13 cellular contexts compared by ENCODE assay signal in genomic region chr3:49807427-49808114, GRCh38. TPM values are rescaled to one million over a fixed set of nuclear protein-coding genes. Genes with fewer than 3 reads are reported as not detected.
DNase-seq lines count a peak whose midpoint lies in the region; ATAC-seq, FAIRE-seq and TF ChIP-seq lines count a peak whose summit lies in the region.
"Had no signal": no experiment of that assay in that cellular context is flagged by ENCODE, and none has a peak within 500 bp of the region (broad histone marks: within the 10 kb centered on the region; RNA-seq: fewer than 3 reads in every experiment).

No MANE protein-coding gene starts in this region.

- H3K79me2 ChIP-seq in Loucy (ENCODE audit: insufficient read depth, low read length) (peaks cover 52% of the 10 kb centered on the region), endothelial cell of umbilical vein (ENCODE audit: control insufficient read depth, insufficient read depth, low read length) (no peaks in the 10 kb centered on the region)

- H3K4me2 ChIP-seq in Loucy (ENCODE audit: low read depth, low read length, poor library complexity, severe bottlenecking) (peak overlapping the region; percentile 94), endothelial cell of umbilical vein (ENCODE audit: insufficient read depth, low read length) (no peak overlapping the region)

- H3K36me3 ChIP-seq in Loucy (ENCODE audit: insufficient read depth, low read length), result no peaks in the 10 kb centered on the region
- peaks cover 0 to 5% of the 10 kb centered on the region in 2 experiments for H3K36me3 ChIP-seq in endothelial cell of umbilical vein (ENCODE audit: control insufficient read depth in 2 of 2, extremely low read depth in 1 of 2, insufficient read depth in 2 of 2, low read length in 2 of 2)
- H3K36me3 ChIP-seq in gastrocnemius medialis, result no peaks in the 10 kb centered on the region

- BruUV-seq in endothelial cell of umbilical vein (replicated peaks; lab: Mats Ljungman, UMichigan), result no TSS peak

- H2AFZ ChIP-seq in Loucy (ENCODE audit: low read length) (no peak overlapping the region), endothelial cell of umbilical vein (ENCODE audit: low read depth, low read length) (no peak overlapping the region)

- peaks cover 9% of the 10 kb centered on the region for H3F3A ChIP-seq in Loucy (ENCODE audit: low read depth)

- peaks cover 81% of the 10 kb centered on the region for H3K4me1 ChIP-seq in Loucy (ENCODE audit: insufficient read depth, low read length, poor library complexity, severe bottlenecking)
- peaks cover 39% of the 10 kb centered on the region for H3K4me1 ChIP-seq in endothelial cell of umbilical vein (ENCODE audit: control insufficient read depth, extremely low read depth, insufficient read depth, low read length)
- H3K4me1 ChIP-seq in gastrocnemius medialis, result peaks cover 42 to 47% of the 10 kb centered on the region in 2 donors

- no peaks in the 10 kb centered on the region for H3K9me2 ChIP-seq in Loucy (replicated peaks; ENCODE audit: low read depth, low read length)

- no peaks in the 10 kb centered on the region for H3K27me3 ChIP-seq in Loucy (ENCODE audit: insufficient read depth, low read length, poor library complexity, severe bottlenecking)
- no peaks in the 10 kb centered on the region for H3K27me3 ChIP-seq in endothelial cell of umbilical vein (ENCODE audit: control insufficient read depth in 2 of 2, insufficient read depth in 2 of 2, low read length in 2 of 2)
- H3K27me3 ChIP-seq in gastrocnemius medialis, result no peaks in the 10 kb centered on the region
- H3K27me3 ChIP-seq: right lobe of liver had no signal

- in situ Hi-C loops in gastrocnemius medialis (cut with MboI; ENCODE audit: low sequenced_read_pairs in 4 of 4), result loop anchor here in 1 of 4 donors (5.0 kb wide), 1 partner anchor 35 kb away; no protein-coding TSS in a partner anchor

- ATAC-seq in gastrocnemius medialis (no peak), GM19023 (IDR thresholded peaks at IDR 0.05; ENCODE audit: unreplicated experiment) (no peak), HG02852 (IDR thresholded peaks at IDR 0.05; ENCODE audit: unreplicated experiment) (no peak), omental fat pad (ENCODE audit: low FRiP score) (no peak)
- ATAC-seq: activated T-cell treated with anti-CD3 and anti-CD28 coated beads, Interleukin-2, amount 50 U/mL, for 4 hours; right lobe of liver had no signal

- H3K4me3 ChIP-seq in Loucy (ENCODE audit: low read length, poor library complexity, severe bottlenecking), result peak overlapping the region; percentile 88
- no peak overlapping the region for H3K4me3 ChIP-seq in endothelial cell of umbilical vein (replicated peaks in 1 of 3; ENCODE audit: insufficient read depth in 1 of 3, low read depth in 1 of 3, low read length in 3 of 3)
- H3K4me3 ChIP-seq in gastrocnemius medialis, result no peak overlapping the region
- H3K4me3 ChIP-seq: right lobe of liver had no signal

- DNase-seq in GF-D8 (lab: John Stamatoyannopoulos, UW) (peak; percentile 5), endothelial cell of umbilical vein (ENCODE audit: low read depth, low spot score) (peak; percentile 32), gastrocnemius medialis (no peak), NCI-H2171 treated with DMSO at 0.1 percent for 48 hours (lab: John Stamatoyannopoulos, UW) (no peak), omental fat pad (ENCODE audit: low spot score) (no peak)
- DNase-seq: activated T-cell treated with anti-CD3 and anti-CD28 coated beads, Interleukin-2, amount 50 U/mL, for 4 hours; effector memory CD4-positive, alpha-beta T cell; NCI-H510A had no signal

- TF ChIP-seq CTCF in Loucy (conservative IDR thresholded peaks at IDR 0.05; ENCODE audit: low read length) (no peak), endothelial cell of umbilical vein (IDR thresholded peaks at IDR 0.05; ENCODE audit: extremely low read depth in 1 of 2, insufficient read depth in 1 of 2, low read depth in 1 of 2, low read length in 2 of 2) (no peak), gastrocnemius medialis (IDR thresholded peaks at IDR 0.05 in 4 of 5, conservative IDR thresholded peaks at IDR 0.05 in 1 of 5) (no peak), omental fat pad (IDR thresholded peaks at IDR 0.05) (no peak)

- POLR2A ChIA-PET in endothelial cell of umbilical vein (lab: Charles Lee), result interaction anchor here (0.6 to 0.9 kb wide), 2 partner anchors 33 to 53 kb away, joined by 3 to 6 read pairs; no protein-coding TSS in a partner anchor

- H3K9ac ChIP-seq in Loucy (ENCODE audit: low read depth, low read length, poor library complexity, severe bottlenecking) (peak overlapping the region; percentile 99), endothelial cell of umbilical vein (replicated peaks; ENCODE audit: extremely low read depth, insufficient read depth, low read length) (no peak overlapping the region)

- TF ChIP-seq POLR2A in endothelial cell of umbilical vein (IDR thresholded peaks at IDR 0.05; ENCODE audit: low read depth, low read length), result peak; percentile 32
- TF ChIP-seq POLR2A in gastrocnemius medialis (IDR thresholded peaks at IDR 0.05), result no peak

- H3K27ac ChIP-seq in endothelial cell of umbilical vein (ENCODE audit: insufficient read depth, low read depth, low read length) (peak overlapping the region; percentile 77), gastrocnemius medialis (peak overlapping the region; percentile 12 to 97 (median 64))
- H3K27ac ChIP-seq: right lobe of liver had no signal

- H3K9me3 ChIP-seq in Loucy (ENCODE audit: insufficient read depth, low read depth, low read length) (no peaks in the 10 kb centered on the region), endothelial cell of umbilical vein (replicated peaks; ENCODE audit: control insufficient read depth, insufficient read depth, low read length) (no peaks in the 10 kb centered on the region), gastrocnemius medialis (no peaks in the 10 kb centered on the region)
- H3K9me3 ChIP-seq: right lobe of liver had no signal

- FAIRE-seq in endothelial cell of umbilical vein (lab: Jason Lieb, UNC), result peak; percentile 59

- intact Hi-C loops in endothelial cell of umbilical vein (cut with micrococcal nuclease) (loop anchor here (5.0 kb wide), 1 partner anchor 360 kb away; no protein-coding TSS in a partner anchor), gastrocnemius medialis (cut with DNase I; ENCODE audit: low total_unique reads) (no loop called here)

- dilution Hi-C loops in endothelial cell of umbilical vein (cut with MboI; ENCODE audit: extremely low pct_ligation_motif_present, low sequenced_read_pairs), result no loop called here

- no peaks in the 10 kb centered on the region for H3K9me1 ChIP-seq in endothelial cell of umbilical vein (replicated peaks; ENCODE audit: control insufficient read depth, extremely low read depth, insufficient read depth, low read length)

- CTCF ChIA-PET in endothelial cell of umbilical vein (lab: Charles Lee), result interaction anchor here (0.8 to 12.4 kb wide), 4 partner anchors 15 to 267 kb away, joined by 3 to 545 read pairs (median 4); no protein-coding TSS in a partner anchor

- H4K20me1 ChIP-seq in Loucy (ENCODE audit: insufficient read depth, low read length, poor library complexity, severe bottlenecking), result peaks cover 4% of the 10 kb centered on the region
- H4K20me1 ChIP-seq in endothelial cell of umbilical vein (replicated peaks; ENCODE audit: control insufficient read depth, extremely low read depth, insufficient read depth, low read length), result no peaks in the 10 kb centered on the region

RNA-seq across cellular contexts. Expression of gene INKA1, which starts 4.5 kb away (rescaled TPM):
- total RNA-seq in endothelial cell of umbilical vein (24.0 and 26.5 TPM in 2 replicates), gastrocnemius medialis (10 to 100 TPM in 1 of 4 donors, 1 to 10 TPM in 2, not detected in 1; 1.1 to 10.9 (median 5.2) TPM), omental fat pad (1 to 10 TPM in 2 of 4 donors, under 1 TPM in 2; 0.74 to 9.9 (median 2.4) TPM)
- 37.8 and 57.7 TPM in 2 replicates for polyA plus RNA-seq in endothelial cell of umbilical vein
- 24.6 and 29.2 TPM in 2 replicates for polyA plus RNA-seq in endothelial cell of umbilical vein (2011; cell fraction: cytosol; rRNA removed)
- polyA plus RNA-seq in endothelial cell of umbilical vein (2011; cell fraction: nucleus; rRNA removed), result 7.7 and 10.1 TPM in 2 replicates
- 6.0 and 7.1 TPM in 2 replicates for polyA plus RNA-seq in endothelial cell of umbilical vein (2012)
- polyA minus RNA-seq in endothelial cell of umbilical vein, result 15.3 and 15.6 TPM in 2 replicates
- 1.3 TPM for polyA minus RNA-seq in endothelial cell of umbilical vein (2011; cell fraction: cytosol; rRNA and poly(A)+ RNA removed)
- 6.8 and 10.0 TPM in 2 replicates for polyA minus RNA-seq in endothelial cell of umbilical vein (2011; cell fraction: nucleus; rRNA and poly(A)+ RNA removed)
- total RNA-seq: Daoy had no signal

RNA-seq across cellular contexts. Expression of gene UBA7, which starts 6.2 kb away (rescaled TPM):
- total RNA-seq in endothelial cell of umbilical vein (41.9 and 57.4 TPM in 2 replicates), gastrocnemius medialis (10 to 100 TPM in 1 of 4 donors, 1 to 10 TPM in 3; 3.5 to 16.1 (median 5.1) TPM), omental fat pad (10 to 100 TPM; 33.6 to 85.4 (median 38.1) TPM)
- 80.7 and 98.7 TPM in 2 replicates for polyA plus RNA-seq in endothelial cell of umbilical vein
- 17.5 and 25.1 TPM in 2 replicates for polyA plus RNA-seq in endothelial cell of umbilical vein (2011; cell fraction: cytosol; rRNA removed)
- 482 and 714 TPM in 2 replicates for polyA plus RNA-seq in endothelial cell of umbilical vein (2011; cell fraction: nucleus; rRNA removed)
- 15.8 and 28.3 TPM in 2 replicates for polyA plus RNA-seq in endothelial cell of umbilical vein (2012)
- 73.0 and 81.6 TPM in 2 replicates for polyA minus RNA-seq in endothelial cell of umbilical vein
- 2.0 TPM for polyA minus RNA-seq in endothelial cell of umbilical vein (2011; cell fraction: cytosol; rRNA and poly(A)+ RNA removed)
- 72.5 and 96.4 TPM in 2 replicates for polyA minus RNA-seq in endothelial cell of umbilical vein (2011; cell fraction: nucleus; rRNA and poly(A)+ RNA removed)

RNA-seq across cellular contexts. Expression of gene CDHR4, which starts 7.9 kb away (rescaled TPM):
- total RNA-seq in endothelial cell of umbilical vein (not detected in 2 replicates), gastrocnemius medialis (not detected), omental fat pad (1 to 10 TPM in 1 of 4 donors, under 1 TPM in 1, not detected in 2; 0.36 to 6.0 TPM)
- 0.19 TPM in 1 of 2 replicates, not detected in the other for polyA plus RNA-seq in endothelial cell of umbilical vein
- not detected in 2 replicates for polyA plus RNA-seq in endothelial cell of umbilical vein (2011; cell fraction: cytosol; rRNA removed)
- polyA plus RNA-seq in endothelial cell of umbilical vein (2011; cell fraction: nucleus; rRNA removed), result 0.12 and 0.43 TPM in 2 replicates
- polyA plus RNA-seq in endothelial cell of umbilical vein (2012), result not detected in 2 replicates
- polyA minus RNA-seq in endothelial cell of umbilical vein, result not detected in 2 replicates
- polyA minus RNA-seq in endothelial cell of umbilical vein (2011; cell fraction: cytosol; rRNA and poly(A)+ RNA removed), result 0.82 TPM
- not detected in 2 replicates for polyA minus RNA-seq in endothelial cell of umbilical vein (2011; cell fraction: nucleus; rRNA and poly(A)+ RNA removed)
- total RNA-seq: activated T-cell treated with anti-CD3 and anti-CD28 coated beads, Interleukin-2, amount 50 U/mL, for 4 hours; Daoy; right lobe of liver had no signal

RNA-seq across cellular contexts. Expression of gene IP6K1, which starts 21.2 kb away (rescaled TPM):
- 54.6 and 60.8 TPM in 2 replicates for total RNA-seq in endothelial cell of umbilical vein
- 42.7 and 47.0 TPM in 2 replicates for polyA plus RNA-seq in endothelial cell of umbilical vein
- 41.6 and 43.3 TPM in 2 replicates for polyA plus RNA-seq in endothelial cell of umbilical vein (2011; cell fraction: cytosol; rRNA removed)
- polyA plus RNA-seq in endothelial cell of umbilical vein (2011; cell fraction: nucleus; rRNA removed), result 49.4 and 77.1 TPM in 2 replicates
- polyA plus RNA-seq in endothelial cell of umbilical vein (2012), result 30.7 and 33.3 TPM in 2 replicates
- 166 and 179 TPM in 2 replicates for polyA minus RNA-seq in endothelial cell of umbilical vein
- 40.6 TPM for polyA minus RNA-seq in endothelial cell of umbilical vein (2011; cell fraction: cytosol; rRNA and poly(A)+ RNA removed)
- polyA minus RNA-seq in endothelial cell of umbilical vein (2011; cell fraction: nucleus; rRNA and poly(A)+ RNA removed), result 48.4 and 72.6 TPM in 2 replicates
- 10 to 100 TPM; 13.5 to 22.2 (median 19.5) TPM for total RNA-seq in gastrocnemius medialis
- total RNA-seq in omental fat pad, result 10 to 100 TPM; 30.5 to 41.3 (median 35.8) TPM

RNA-seq across cellular contexts. Expression of gene TRAIP, which starts 48.8 kb away (rescaled TPM):
- total RNA-seq in endothelial cell of umbilical vein (11.5 and 13.4 TPM in 2 replicates), gastrocnemius medialis (1 to 10 TPM in 3 of 4 donors, under 1 TPM in 1; 0.36 to 4.2 (median 1.1) TPM), omental fat pad (1 to 10 TPM in 3 of 4 donors, not detected in 1; 1.0 to 1.8 (median 1.6) TPM)
- polyA plus RNA-seq in endothelial cell of umbilical vein, result 8.6 and 9.5 TPM in 2 replicates
- polyA plus RNA-seq in endothelial cell of umbilical vein (2011; cell fraction: cytosol; rRNA removed), result 7.6 TPM in 2 replicates
- 37.3 and 39.4 TPM in 2 replicates for polyA plus RNA-seq in endothelial cell of umbilical vein (2011; cell fraction: nucleus; rRNA removed)
- 3.8 and 5.3 TPM in 2 replicates for polyA plus RNA-seq in endothelial cell of umbilical vein (2012)
- polyA minus RNA-seq in endothelial cell of umbilical vein, result 7.7 and 15.3 TPM in 2 replicates
- polyA minus RNA-seq in endothelial cell of umbilical vein (2011; cell fraction: cytosol; rRNA and poly(A)+ RNA removed), result 15.3 TPM
- polyA minus RNA-seq in endothelial cell of umbilical vein (2011; cell fraction: nucleus; rRNA and poly(A)+ RNA removed), result 4.4 and 7.6 TPM in 2 replicates

Comparison
In these comparisons a context has a peak if more than half of its experiments do, and no peak if none do; other contexts are left out.
1. DNase-seq: peak in GF-D8 (single experiment) and endothelial cell of umbilical vein (single experiment); none in gastrocnemius medialis (0 of 2), NCI-H2171 treated with DMSO at 0.1 percent for 48 hours (single experiment) and omental fat pad (single experiment).